In genomic region chr22:32596471-32596870, GRCh38 we compare ENCODE assay signal across 28 cellular contexts.
"Had no signal": no experiment of that assay in that cellular context is flagged by ENCODE, and none has a peak within 500 bp of the region (broad histone marks: within the 10 kb centered on the region; RNA-seq: fewer than 3 reads in every experiment).

No MANE protein-coding gene starts in this region.

- H3K9me3 Mint-ChIP-seq: activated naive CD4-positive, alpha-beta T cell treated with anti-CD3 and anti-CD28 coated beads for 36 hours; activated T-cell treated with anti-CD3 and anti-CD28 coated beads, Interleukin-2, amount 50 U/mL, for 4 hours had no signal

- H3K4me3 ChIP-seq: adrenal gland, body of pancreas, Peyer's patch had no signal

- H3K4me2 ChIP-seq: KMS-11 had no signal

- H3K36me3 ChIP-seq: adrenal gland, Peyer's patch had no signal

- H3K4me1 Mint-ChIP-seq: activated CD4-positive, alpha-beta T cell treated with anti-CD3 and anti-CD28 coated beads, Interleukin-2, amount 10 ng/mL, durations not matched to agents 24 days and 14 days had no signal

- H3K27me3 ChIP-seq: adrenal gland, body of pancreas, Peyer's patch had no signal

- H3K4me3 Mint-ChIP-seq: activated CD4-positive, alpha-beta T cell treated with anti-CD3 and anti-CD28 coated beads, Interleukin-2, amount 10 ng/mL, durations not matched to agents 24 days and 14 days; activated naive CD4-positive, alpha-beta T cell treated with anti-CD3 and anti-CD28 coated beads for 36 hours; activated T-cell treated with anti-CD3 and anti-CD28 coated beads, Interleukin-2, amount 50 U/mL, for 4 hours; activated T-helper 1 cell treated with anti-CD3 and anti-CD28 coated beads, Interleukin-12 subunit alpha, Interleukin-12 subunit beta, Interleukin-2, Interleukin-4 antibody, amounts not matched to agents 30 ng/mL and 10 ng/mL and 1 ng/mL, durations not matched to agents 14 hours and 24 hours and 36 hours had no signal

- H3K27ac ChIP-seq: adrenal gland, body of pancreas, KMS-11, Peyer's patch had no signal

- H3K36me3 Mint-ChIP-seq: activated naive CD4-positive, alpha-beta T cell treated with anti-CD3 and anti-CD28 coated beads, Interleukin-2, amount 50 U/mL, for 72 hours had no signal

- H3K9ac ChIP-seq: KMS-11 had no signal

- H3K4me1 ChIP-seq: adrenal gland, body of pancreas, Peyer's patch had no signal

- H3K27ac Mint-ChIP-seq: activated CD4-positive, alpha-beta T cell treated with anti-CD3 and anti-CD28 coated beads, Interleukin-2, amount 10 ng/mL, durations not matched to agents 24 days and 14 days; activated naive CD4-positive, alpha-beta T cell treated with anti-CD3 and anti-CD28 coated beads for 36 hours; activated naive CD4-positive, alpha-beta T cell treated with anti-CD3 and anti-CD28 coated beads, Interleukin-2, amount 50 U/mL, for 72 hours; activated T-helper 1 cell treated with anti-CD3 and anti-CD28 coated beads, Interleukin-12 subunit alpha, Interleukin-12 subunit beta, Interleukin-2, Interleukin-4 antibody, amounts not matched to agents 30 ng/mL and 10 ng/mL and 1 ng/mL, durations not matched to agents 14 hours and 24 hours and 36 hours had no signal

- DNase-seq: activated CD4-positive, alpha-beta T cell treated with anti-CD3 and anti-CD28 coated beads, Interleukin-2, amount 10 ng/mL, durations not matched to agents 24 days and 14 days; activated CD4-positive, alpha-beta T cell treated with anti-CD3 and anti-CD28 coated beads, Interleukin-2, amount 50 U/mL, for 48 hours; activated CD8-positive, alpha-beta memory T cell treated with anti-CD3 and anti-CD28 coated beads, Interleukin-2, amount 50 U/mL, for 4 hours; activated gamma-delta T cell treated with Interleukin-2 at 50 U/mL for 16 hours; activated naive CD4-positive, alpha-beta T cell treated with anti-CD3 and anti-CD28 coated beads for 36 hours; activated T-cell treated with anti-CD3 and anti-CD28 coated beads for 4 hours; activated T-cell treated with anti-CD3 and anti-CD28 coated beads, Interleukin-2, amount 50 U/mL, for 4 hours; adrenal gland; body of pancreas; NCI-H1092 treated with DMSO at 0.1 percent for 48 hours; NCI-H1417; NCI-H146; NCI-H187; NCI-H2029 treated with DMSO at 0.1 percent for 48 hours; NCI-H2107; NCI-H2171; NCI-H510A; NCI-H526; NCI-H748 treated with DMSO at 0.1 percent for 48 hours; NK-92 treated with Interleukin-12 subunit alpha and Interleukin-12 subunit beta, amount 100 ng/mL, for 24 hours; PC-3; Peyer's patch; Right ventricle myocardium superior; RPMI8226; T1000 had no signal

- H3K9me3 ChIP-seq: adrenal gland, body of pancreas, Peyer's patch had no signal
